Comparison of ENCODE assay signal across 8 cellular contexts in the genomic region with DNA sequence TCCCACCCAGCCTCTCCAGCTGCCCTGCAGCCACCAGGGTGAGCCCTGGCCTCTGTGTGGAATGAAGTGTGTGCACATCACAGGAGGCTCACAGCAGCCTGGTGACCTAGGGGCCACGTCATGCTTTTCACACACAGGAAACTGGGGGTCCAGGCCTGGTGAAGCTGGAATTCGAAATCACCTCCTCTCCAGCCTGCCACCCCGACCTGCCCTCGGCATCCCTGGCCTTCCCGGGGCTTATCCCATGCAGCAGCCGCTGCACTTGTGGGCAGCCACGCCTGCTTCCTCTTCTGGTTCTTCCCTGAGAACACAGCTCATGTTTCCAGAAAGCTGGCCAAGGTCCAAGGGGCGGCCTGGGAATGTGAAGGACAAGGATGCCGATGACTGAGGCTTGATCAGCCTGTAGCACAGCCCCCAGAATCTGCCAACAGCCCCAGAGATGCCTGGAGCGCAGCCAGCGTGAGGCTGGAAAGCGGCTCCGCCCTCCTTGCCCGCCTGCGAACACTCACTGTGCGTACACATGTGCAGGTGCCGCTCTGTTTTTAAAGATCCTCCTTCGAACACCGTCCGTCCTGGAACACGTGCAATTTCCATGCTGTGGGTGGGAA. TPM values are rescaled to one million over a fixed set of nuclear protein-coding genes. Genes with fewer than 3 reads are reported as not detected.
A peak's percentile ranks its signal among the peaks of the same experiment; 100 is the strongest.
DNase-seq lines count a peak whose midpoint lies in the region; ATAC-seq and TF ChIP-seq lines count a peak whose summit lies in the region.

No MANE protein-coding gene starts in this region.

- TF ChIP-seq POLR2A in stomach (IDR thresholded peaks at IDR 0.05) = no peak

- H3K27me3 ChIP-seq in SJCRH30 = peaks cover 36% of the 10 kb centered on the region
- H3K27me3 ChIP-seq in stomach = peaks cover 20 to 53% (median 30%) of the 10 kb centered on the region in 3 donors

- no peaks in the 10 kb centered on the region for H3K9me3 ChIP-seq in SJCRH30 (replicated peaks)
- no peaks in the 10 kb centered on the region for H3K9me3 ChIP-seq in stomach

- DNase-seq in A172 (ENCODE audit: low spot score) = peak; percentile 97
- DNase-seq in KBM-7 = peak; percentile 51
- peak; percentile 100 for DNase-seq in SJCRH30
- DNase-seq in Right ventricle myocardium inferior (ENCODE audit: missing footprints) = peak; percentile 88
- DNase-seq in stomach = peak; percentile 88
- no peak for DNase-seq in cerebellar nuclear complex (lab: John Stamatoyannopoulos, UW)
- DNase-seq in SKM-1 (lab: John Stamatoyannopoulos, UW; ENCODE audit: unreplicated experiment) = no peak

- no peaks in the 10 kb centered on the region for H3K36me3 ChIP-seq in SJCRH30
- no peaks in the 10 kb centered on the region for H3K36me3 ChIP-seq in stomach

- ATAC-seq in Right ventricle myocardium inferior (peak; percentile 59), HG02884 (IDR thresholded peaks at IDR 0.05; ENCODE audit: unreplicated experiment) (no peak)

- H3K4me3 ChIP-seq in SJCRH30 = no peak overlapping the region
- no peak overlapping the region for H3K4me3 ChIP-seq in stomach

- TF ChIP-seq EP300 in stomach (IDR thresholded peaks at IDR 0.05) = no peak

- H3K27ac ChIP-seq in SJCRH30 (no peak overlapping the region), stomach (peak overlapping the region in 1 of 5 donors; percentile 51)

- WGBS in stomach, 5 donors = 9 to 25% (median 14%) methylated on average over 11 to 21 of the region's 21 CpGs

- no peak for TF ChIP-seq CTCF in stomach (IDR thresholded peaks at IDR 0.05)

- intact Hi-C loops in Right ventricle myocardium inferior (cut with DNase I) (no loop called here), stomach (cut with DNase I; ENCODE audit: low total_unique reads) (no loop called here)

- in situ Hi-C loops in KBM-7 (cut with MboI; ENCODE audit: low pct_unique_long_range_greater_than_20kb, low sequenced_read_pairs) = no loop called here

- H3K4me1 ChIP-seq in SJCRH30 (peaks cover 14% of the 10 kb centered on the region), stomach (peaks cover 15 to 34% (median 21%) of the 10 kb centered on the region in 4 donors)

RNA-seq across cellular contexts. Expression of gene NTSR1, which starts 4.2 kb away (rescaled TPM):
- 8.3 and 9.0 TPM in 2 replicates for total RNA-seq in A172 (2014; rRNA removed; shearing (Covaris generic))
- 0.02 TPM in 1 of 2 replicates, not detected in the other for total RNA-seq in SJCRH30 (2014; rRNA removed; shearing (Covaris generic))
- total RNA-seq in Right ventricle myocardium inferior = not detected
- total RNA-seq in stomach = 10 to 100 TPM in 1 of 5 donors, not detected in 4; 15.9 TPM
- under 1 TPM in 2 of 3 donors, not detected in 1; 0.06 to 0.28 TPM for polyA plus RNA-seq in stomach

Comparison
In these comparisons a context has a peak if more than half of its experiments do, and no peak if none do; other contexts are left out.
1. DNase-seq: peak in A172 (single experiment), KBM-7 (single experiment), SJCRH30 (2 of 2), Right ventricle myocardium inferior (single experiment) and stomach (single experiment); none in cerebellar nuclear complex (0 of 2) and SKM-1 (single experiment).